8 cellular contexts compared by ENCODE assay signal in genomic region chr22:37905534-37906363, GRCh38. TPM values are rescaled to one million over a fixed set of nuclear protein-coding genes. Genes with fewer than 3 reads are reported as not detected.
A peak's percentile ranks its signal among the peaks of the same experiment; 100 is the strongest.
DNase-seq lines count a peak whose midpoint lies in the region; ATAC-seq and TF ChIP-seq lines count a peak whose summit lies in the region.

Gene MICALL1, plus strand, starts transcription at chr22:37906297. Its CDS starts 126 bp downstream, at chr22:37906423.

- no peak for TF ChIP-seq CTCF in SU-DHL-6 (IDR thresholded peaks at IDR 0.05; ENCODE audit: insufficient read depth, low read length, poor library complexity, severe bottlenecking)
- TF ChIP-seq CTCF in heart right ventricle (IDR thresholded peaks at IDR 0.05) = peak in 6 of 9 donors; percentile 5 to 63 (median 32)
- TF ChIP-seq CTCF in psoas muscle (IDR thresholded peaks at IDR 0.05) = peak; percentile 35

- H2AFZ ChIP-seq in SU-DHL-6 (ENCODE audit: low read depth, low read length, severe bottlenecking) = peak within 1 kb of the TSS; percentile 88

- H3K4me3 ChIP-seq in SU-DHL-6 (ENCODE audit: insufficient read depth, low read length, poor library complexity, severe bottlenecking) (peak within 1 kb of the TSS; percentile 66), heart right ventricle (peak within 1 kb of the TSS; percentile 49 to 99 (median 70)), psoas muscle (peak within 1 kb of the TSS; percentile 71), aorta (ENCODE audit: low read length in 2 of 2) (peak within 1 kb of the TSS; percentile 67 to 85)

- ATAC-seq in GM19467 (IDR thresholded peaks at IDR 0.05; ENCODE audit: unreplicated experiment) (peak; percentile 76), heart right ventricle (peak; percentile 75 to 91 (median 80)), psoas muscle (peak; percentile 82 to 89 (median 84)), aorta (ENCODE audit: low FRiP score) (peak; percentile 81)

- H3F3A ChIP-seq in SU-DHL-6 (ENCODE audit: insufficient read depth) = no peaks in the 10 kb centered on the region

- H3K27ac ChIP-seq in SU-DHL-6 (ENCODE audit: low read depth, low read length) (peak within 1 kb of the TSS; percentile 28; the same call in 1 of the 2 replicates), adipose tissue (ENCODE audit: low read depth, low read length) (peak within 1 kb of the TSS; percentile 55), heart right ventricle (peak within 1 kb of the TSS; percentile 78 to 94 (median 88)), psoas muscle (peak within 1 kb of the TSS; percentile 81), aorta (ENCODE audit: low read depth in 1 of 2, low read length in 2 of 2) (peak within 1 kb of the TSS in 1 of 2 donors; percentile 46)

- H3K4me1 ChIP-seq in heart right ventricle (peaks cover 5 to 50% (median 27%) of the 10 kb centered on the region in 9 donors), psoas muscle (peaks cover 17% of the 10 kb centered on the region), aorta (ENCODE audit: control insufficient read depth in 1 of 2, insufficient read depth in 2 of 2, low read length in 2 of 2) (no peaks in the 10 kb centered on the region)

- WGBS in adipose tissue, 3 donors = 4 to 6% (median 4%) methylated on average over 62 to 90 of the region's 90 CpGs
- 5 to 7% methylated on average over 62 to 90 of the region's 90 CpGs for WGBS in heart right ventricle, 2 donors
- 5 to 21% (median 16%) methylated on average over 29 to 90 of the region's 90 CpGs for WGBS in psoas muscle, 3 donors
- WGBS in aorta, 2 donors = 5 to 9% methylated on average over 47 to 90 of the region's 90 CpGs

- H3K36me3 ChIP-seq in SU-DHL-6 (ENCODE audit: low read length) (no peaks in the 10 kb centered on the region), heart right ventricle (peaks cover 0 to 3% (median 0%) of the 10 kb centered on the region in 9 donors), psoas muscle (ENCODE audit: insufficient read depth in 1 of 2, low read depth in 1 of 2) (no peaks in the 10 kb centered on the region), aorta (ENCODE audit: control insufficient read depth in 1 of 2, insufficient read depth in 2 of 2, low read length in 1 of 2) (no peaks in the 10 kb centered on the region)

- H4K20me1 ChIP-seq in SU-DHL-6 (ENCODE audit: low read depth, low read length) = no peaks in the 10 kb centered on the region

- no peaks in the 10 kb centered on the region for H3K9me2 ChIP-seq in SU-DHL-6 (replicated peaks; ENCODE audit: insufficient read depth, low read length)

- H3K9me3 ChIP-seq in SU-DHL-6 (ENCODE audit: insufficient read depth, low read length) (no peaks in the 10 kb centered on the region), heart right ventricle (no peaks in the 10 kb centered on the region), psoas muscle (no peaks in the 10 kb centered on the region), aorta (ENCODE audit: control insufficient read depth, low read length) (no peaks in the 10 kb centered on the region)

- H3K9ac ChIP-seq in SU-DHL-6 (ENCODE audit: low read length) = peak within 1 kb of the TSS; percentile 68

- DNase-seq in CMK (ENCODE audit: low read depth) = peak; percentile 63
- DNase-seq in HT1080 (ENCODE audit: low read depth) = peak; percentile 84
- DNase-seq in heart right ventricle = peak; percentile 67 to 79
- DNase-seq in psoas muscle = peak; percentile 78 to 83
- peak; percentile 73 to 90 for DNase-seq in aorta

- H3K79me2 ChIP-seq in SU-DHL-6 (ENCODE audit: insufficient read depth, low read length) = no peaks in the 10 kb centered on the region

- peak within 1 kb of the TSS; percentile 70 for H3K4me2 ChIP-seq in SU-DHL-6 (ENCODE audit: low read depth, low read length, poor library complexity, severe bottlenecking)

- H3K27me3 ChIP-seq in SU-DHL-6 (ENCODE audit: low read length) (no peaks in the 10 kb centered on the region), heart right ventricle (no peaks in the 10 kb centered on the region), psoas muscle (ENCODE audit: insufficient read depth in 3 of 3, low read length in 2 of 3) (no peaks in the 10 kb centered on the region), aorta (ENCODE audit: control insufficient read depth in 1 of 2, insufficient read depth in 2 of 2, low read length in 1 of 2) (no peaks in the 10 kb centered on the region)

- intact Hi-C loops in heart right ventricle (cut with DNase I) (loop anchor here in 1 of 10 donors (10.0 kb wide), 1 partner anchor 49 kb away; the partner anchor contains the start of genes C22orf23 and POLR2F), psoas muscle (cut with DNase I) (loop anchor here in 1 of 2 donors (2.0 kb wide), 1 partner anchor 27 kb away; no protein-coding TSS in a partner anchor), aorta (cut with DNase I) (no loop called here)

RNA-seq across cellular contexts. Expression of gene MICALL1, which starts in this region (rescaled TPM):
- 57.8 and 69.2 TPM in 2 replicates for total RNA-seq in HT1080 (2014; rRNA removed; shearing (Covaris generic))
- polyA plus RNA-seq in HT1080 (2015; cell fraction: cytosol; rRNA removed) = 46.6 and 54.3 TPM in 2 replicates
- 38.2 and 46.6 TPM in 2 replicates for polyA plus RNA-seq in HT1080 (2015; cell fraction: nucleus; rRNA removed)
- 10 to 100 TPM in 2 of 3 donors, 1 to 10 TPM in 1; 9.1 to 19.6 (median 11.0) TPM for polyA plus RNA-seq in adipose tissue
- total RNA-seq in heart right ventricle = 10 to 100 TPM; 13.0 to 26.9 (median 16.5) TPM
- 10 to 100 TPM in 1 of 2 donors, 1 to 10 TPM in 1; 9.3 to 10.3 TPM for polyA plus RNA-seq in heart right ventricle
- 10 to 100 TPM; 16.4 to 24.7 (median 18.9) TPM for total RNA-seq in psoas muscle
- polyA plus RNA-seq in psoas muscle = 10 to 100 TPM; 10.3 to 16.9 (median 12.1) TPM
- total RNA-seq in aorta = 10 to 100 TPM; 24.2 to 39.3 TPM
- 10 to 100 TPM in 1 of 2 donors, 1 to 10 TPM in 1; 7.0 to 12.8 TPM for polyA plus RNA-seq in aorta
